ENCODE assay signal across 2 cellular contexts in the genomic region with DNA sequence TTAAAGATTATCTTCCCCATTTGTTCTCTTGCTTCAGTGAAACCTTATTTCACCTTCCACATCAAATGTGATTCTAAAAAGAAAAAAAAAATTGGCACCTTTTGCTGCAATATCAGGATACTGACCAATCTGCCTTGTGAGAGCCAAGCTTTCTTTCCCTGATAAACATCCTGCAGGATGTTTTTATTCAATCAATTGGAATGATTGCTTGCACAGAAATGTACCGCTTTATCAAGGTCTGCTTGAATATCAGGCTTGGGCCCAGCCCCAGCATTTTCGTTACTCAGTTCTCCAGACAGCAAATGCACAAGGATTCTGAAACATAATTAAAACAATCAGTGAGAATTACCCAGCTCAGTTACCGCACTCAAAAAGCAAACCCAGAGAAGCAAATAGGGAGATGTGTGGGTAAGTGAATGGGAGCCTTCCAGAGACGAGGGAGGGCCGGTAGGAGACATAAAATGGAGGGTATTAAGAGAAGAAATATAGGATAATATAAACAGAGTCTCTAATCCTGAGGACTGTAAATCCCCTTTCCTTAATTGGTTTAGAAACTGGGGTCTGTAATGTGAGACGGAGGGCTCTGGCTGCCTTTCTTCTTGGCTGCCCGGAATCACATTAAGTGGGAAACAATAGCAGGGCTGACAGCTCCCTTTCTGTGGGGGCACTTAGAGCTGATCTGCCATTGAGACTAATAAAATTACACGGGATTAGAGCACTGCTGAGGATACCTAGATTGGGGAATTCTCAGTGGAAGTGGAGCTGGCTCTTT.
TF ChIP-seq lines count a peak whose summit lies in the region.

No MANE protein-coding gene starts in this region.

TF ChIP-seq in HEK293T, 16 proteins besides CTCF, POLR2A, EP300 and RAD21:
- TF ChIP-seq, protein P1, sequence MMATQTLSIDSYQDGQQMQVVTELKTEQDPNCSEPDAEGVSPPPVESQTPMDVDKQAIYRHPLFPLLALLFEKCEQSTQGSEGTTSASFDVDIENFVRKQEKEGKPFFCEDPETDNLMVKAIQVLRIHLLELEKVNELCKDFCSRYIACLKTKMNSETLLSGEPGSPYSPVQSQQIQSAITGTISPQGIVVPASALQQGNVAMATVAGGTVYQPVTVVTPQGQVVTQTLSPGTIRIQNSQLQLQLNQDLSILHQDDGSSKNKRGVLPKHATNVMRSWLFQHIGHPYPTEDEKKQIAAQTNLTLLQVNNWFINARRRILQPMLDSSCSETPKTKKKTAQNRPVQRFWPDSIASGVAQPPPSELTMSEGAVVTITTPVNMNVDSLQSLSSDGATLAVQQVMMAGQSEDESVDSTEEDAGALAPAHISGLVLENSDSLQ (IDR thresholded peaks at IDR 0.05), result peak; percentile 49; the same call in 1 of the 2 replicates
- TF ChIP-seq BHLHE40 (IDR thresholded peaks at IDR 0.05; ENCODE audit: borderline replicate concordance), result no peak

TF ChIP-seq in H1, 55 proteins besides CTCF, POLR2A, EP300 and RAD21:
- TF ChIP-seq CEBPB (IDR thresholded peaks at IDR 0.05; ENCODE audit: low read depth, low read length) (no peak), PHF8 (conservative IDR thresholded peaks at IDR 0.05; ENCODE audit: low read depth, low read length) (no peak), POLR2AphosphoS5 (IDR thresholded peaks at IDR 0.05; ENCODE audit: low read depth, low read length) (peak; percentile 53; the same call in 1 of the 2 replicates), NANOG (IDR thresholded peaks at IDR 0.05; ENCODE audit: insufficient read depth, low read depth, low read length, poor library complexity, severe bottlenecking) (peak; percentile 90), CTBP2 (IDR thresholded peaks at IDR 0.05; ENCODE audit: borderline replicate concordance, insufficient read depth, insufficient read length, low read length) (no peak), YY1 (IDR thresholded peaks at IDR 0.05; ENCODE audit: low read depth, low read length) (no peak), SAP30 (IDR thresholded peaks at IDR 0.05; ENCODE audit: insufficient read depth, insufficient replicate concordance, low read length) (no peak), CHD1 (IDR thresholded peaks at IDR 0.05; ENCODE audit: low read depth, low read length) (no peak), SP2 (IDR thresholded peaks at IDR 0.05; ENCODE audit: low read length) (no peak), BRCA1 (IDR thresholded peaks at IDR 0.05; ENCODE audit: low read depth, low read length) (no peak), TEAD4 (IDR thresholded peaks at IDR 0.05; ENCODE audit: low read depth, low read length) (no peak), RBBP5 (IDR thresholded peaks at IDR 0.05; ENCODE audit: borderline replicate concordance, low read depth, low read length) (no peak), TBP (IDR thresholded peaks at IDR 0.05; ENCODE audit: low read depth, low read length) (no peak), GTF2F1 (IDR thresholded peaks at IDR 0.05; ENCODE audit: borderline replicate concordance, low read depth, low read length) (no peak)
